8 cellular contexts compared by ENCODE assay signal in the genomic region with DNA sequence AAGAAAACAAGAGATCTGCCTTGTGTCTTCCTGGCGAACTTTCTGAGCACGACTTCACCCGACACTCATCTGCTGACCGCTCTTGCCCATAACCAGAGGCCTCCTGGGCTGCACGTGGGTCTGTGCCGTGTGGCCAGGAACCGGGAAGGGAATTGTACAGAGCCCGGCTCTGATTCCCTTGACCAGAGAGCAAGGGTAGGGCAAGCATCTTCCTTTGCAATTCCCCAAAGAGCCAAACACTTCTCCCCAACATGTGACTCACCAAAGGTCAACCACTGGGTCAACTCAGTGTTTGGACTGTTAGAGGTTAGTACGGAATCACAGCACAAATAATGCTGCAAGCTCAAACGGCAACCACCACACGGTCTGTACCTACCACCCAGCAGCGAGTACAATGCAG. TPM values are rescaled to one million over a fixed set of nuclear protein-coding genes. Genes with fewer than 3 reads are reported as not detected.
A peak's percentile ranks its signal among the peaks of the same experiment; 100 is the strongest.
DNase-seq lines count a peak whose midpoint lies in the region; TF ChIP-seq lines count a peak whose summit lies in the region.

No MANE protein-coding gene starts in this region.

- H3K9me3 ChIP-seq in endodermal cell (ENCODE audit: control insufficient read depth, low read length) = no peaks in the 10 kb centered on the region
- no peaks in the 10 kb centered on the region for H3K9me3 ChIP-seq in uterus

- intact Hi-C loops in uterus (cut with DNase I; ENCODE audit: low total_unique reads) = no loop called here

- TF ChIP-seq POLR2A in uterus (IDR thresholded peaks at IDR 0.05) = no peak

- H3K4me3 Mint-ChIP-seq in endodermal cell = no peak overlapping the region

- peaks cover 42% of the 10 kb centered on the region for H3K36me3 Mint-ChIP-seq in endodermal cell (ENCODE audit: low read depth)

- H3K27ac Mint-ChIP-seq in endodermal cell = peak overlapping the region; percentile 46

- 90 to 93% methylated on average over 6 to 12 of the region's 12 CpGs for WGBS in endodermal cell (ENCODE audit: insufficient coverage in 1 of 2, insufficient read length in 1 of 2), 2 experiments

- H3K27me3 ChIP-seq in endodermal cell (ENCODE audit: control insufficient read depth, insufficient read depth, low read length, poor library complexity, severe bottlenecking) (no peaks in the 10 kb centered on the region), uterus (no peaks in the 10 kb centered on the region)

- H3K36me3 ChIP-seq in endodermal cell (ENCODE audit: control insufficient read depth, insufficient read depth, low read length) = peaks cover 33% of the 10 kb centered on the region
- H3K36me3 ChIP-seq in uterus = no peaks in the 10 kb centered on the region

- peak; percentile 24 for DNase-seq in activated effector memory CD4-positive, alpha-beta T cell treated with anti-CD3 and anti-CD28 coated beads, Interleukin-2, amount 50 U/mL, for 16 hours
- DNase-seq in activated effector memory CD4-positive, alpha-beta T cell treated with Interleukin-2 at 50 U/mL for 16 hours = no peak
- DNase-seq in endodermal cell (no peak), myocyte (ENCODE audit: low read depth) (peak; percentile 51), uterus (peak; percentile 73 to 79), KBM-7 (no peak), Kasumi-1 (lab: John Stamatoyannopoulos, UW) (no peak)
- no peak for DNase-seq in activated CD8-positive, alpha-beta memory T cell treated with anti-CD3 and anti-CD28 coated beads, Interleukin-2, amount 50 U/mL, for 4 hours

- H3K27me3 Mint-ChIP-seq in endodermal cell (ENCODE audit: insufficient read depth) = no peaks in the 10 kb centered on the region

- no peak overlapping the region for H3K4me3 ChIP-seq in endodermal cell (ENCODE audit: low read length)
- no peak overlapping the region for H3K4me3 ChIP-seq in uterus

- in situ Hi-C loops in KBM-7 (cut with MboI; ENCODE audit: low pct_unique_long_range_greater_than_20kb, low sequenced_read_pairs) = no loop called here

- H3K4me1 ChIP-seq in endodermal cell (ENCODE audit: control insufficient read depth, insufficient read depth, low read length) (no peaks in the 10 kb centered on the region), uterus (peaks cover 8 to 15% of the 10 kb centered on the region in 2 donors)

- H3K9ac ChIP-seq in endodermal cell (ENCODE audit: extremely low read depth, low read length, poor library complexity, severe bottlenecking) = no peak overlapping the region

- H3K9me3 Mint-ChIP-seq in endodermal cell = no peaks in the 10 kb centered on the region

- H3K4me1 Mint-ChIP-seq in endodermal cell = peaks cover 9% of the 10 kb centered on the region

- TF ChIP-seq CTCF in endodermal cell (conservative IDR thresholded peaks at IDR 0.05) (no peak), uterus (IDR thresholded peaks at IDR 0.05) (no peak)

- H3K27ac ChIP-seq in endodermal cell (ENCODE audit: low read depth, low read length) (no peak overlapping the region), uterus (peak overlapping the region; percentile 76 to 81)

RNA-seq across cellular contexts. Expression of a gene that starts 48.9 kb away (rescaled TPM):
- 1 to 10 TPM in 1 of 2 donors, under 1 TPM in 1; 0.22 to 1.4 TPM for total RNA-seq in endodermal cell
- polyA plus RNA-seq in endodermal cell (2013, experiment 1 of 2) = 0.25 TPM
- polyA plus RNA-seq in endodermal cell (2013, experiment 2 of 2) = 0.17 TPM
- total RNA-seq in myocyte = 9.2 and 13.7 TPM in 2 replicates
- polyA plus RNA-seq in myocyte (2012) = 27.8 TPM
- 100 to 1,000 TPM in 2 of 4 donors, 10 to 100 TPM in 2; 16.5 to 139 (median 81.8) TPM for total RNA-seq in uterus

Comparison
In these comparisons a context has a peak if more than half of its experiments do, and no peak if none do; other contexts are left out.
1. DNase-seq: peak in activated effector memory CD4-positive, alpha-beta T cell treated with anti-CD3 and anti-CD28 coated beads, Interleukin-2, amount 50 U/mL, for 16 hours (single experiment), myocyte (single experiment) and uterus (2 of 2); none in activated effector memory CD4-positive, alpha-beta T cell treated with Interleukin-2 at 50 U/mL for 16 hours (single experiment), endodermal cell (single experiment), KBM-7 (single experiment), Kasumi-1 (0 of 2) and activated CD8-positive, alpha-beta memory T cell treated with anti-CD3 and anti-CD28 coated beads, Interleukin-2, amount 50 U/mL, for 4 hours (single experiment).